Comparison of ENCODE assay signal across 7 cellular contexts in genomic region chr15:28808154-28808553, GRCh38. TPM values are rescaled to one million over a fixed set of nuclear protein-coding genes. Genes with fewer than 3 reads are reported as not detected.
"Had no signal": no experiment of that assay in that cellular context is flagged by ENCODE, and none has a peak within 500 bp of the region (broad histone marks: within the 10 kb centered on the region; RNA-seq: fewer than 3 reads in every experiment).

No MANE protein-coding gene starts in this region.

RNA-seq across cellular contexts. Expression of gene GOLGA6L7, which starts 40.3 kb away (rescaled TPM):
- total RNA-seq: HT-29, MCF 10A, PC-9, Peyer's patch, RPMI7951, SK-MEL-5 had no signal
- polyA plus RNA-seq: SK-N-SH had no signal
